24 cellular contexts compared by ENCODE assay signal in genomic region chr12:97288526-97288925, GRCh38.
"Had no signal": no experiment of that assay in that cellular context is flagged by ENCODE, and none has a peak within 500 bp of the region (broad histone marks: within the 10 kb centered on the region; RNA-seq: fewer than 3 reads in every experiment).

No MANE protein-coding gene starts in this region.

- H3K4me1 Mint-ChIP-seq: mesothelial cell of epicardium; natural killer cell; stimulated activated effector memory CD8-positive, alpha-beta T cell treated with anti-CD3 and anti-CD28 coated beads, Interleukin-12 subunit alpha, Interleukin-12 subunit beta, amount 100 ng/mL, for 72 hours had no signal

- H3K36me3 ChIP-seq: gastrocnemius medialis, ovary, right atrium auricular region, sigmoid colon, suprapubic skin, thyroid gland, uterus had no signal

- H3K27me3 ChIP-seq: dorsolateral prefrontal cortex, gastrocnemius medialis, ovary, right atrium auricular region, sigmoid colon, suprapubic skin, thyroid gland, uterus had no signal

- H3K27ac Mint-ChIP-seq: mesothelial cell of epicardium; natural killer cell; stimulated activated effector memory CD8-positive, alpha-beta T cell treated with anti-CD3 and anti-CD28 coated beads, Interleukin-12 subunit alpha, Interleukin-12 subunit beta, amount 100 ng/mL, for 72 hours; type B pancreatic cell had no signal

- ATAC-seq: gastrocnemius medialis; left lobe of liver; natural killer cell; stimulated activated effector memory CD8-positive, alpha-beta T cell treated with anti-CD3 and anti-CD28 coated beads, Interleukin-12 subunit alpha, Interleukin-12 subunit beta, amount 100 ng/mL, for 72 hours; stimulated activated naive CD8-positive, alpha-beta T cell treated with anti-CD3 and anti-CD28 coated beads, Interleukin-15, Interleukin-2, amounts not matched to agents 100 U/mL and 50 U/mL, for 24 hours had no signal

- H3K9me3 ChIP-seq: gastrocnemius medialis, ovary, right atrium auricular region, sigmoid colon, suprapubic skin, thyroid gland, uterus had no signal

- DNase-seq: dorsolateral prefrontal cortex; effector CD8-positive, alpha-beta T cell; gastrocnemius medialis; islet precursor cell; mammary epithelial cell; natural killer cell; nucleus accumbens; ovary; sigmoid colon; stimulated activated CD4-positive, alpha-beta T cell treated with anti-CD3 and anti-CD28 coated beads, Interleukin-12 subunit alpha, Interleukin-12 subunit beta, amount 100 ng/mL, for 4 hours; stimulated activated CD4-positive, alpha-beta T cell treated with anti-CD3 and anti-CD28 coated beads, Interleukin-2, amount 100 ng/mL, for 48 hours; stimulated activated CD8-positive, alpha-beta memory T cell treated with anti-CD3 and anti-CD28 coated beads, Interleukin-4, amount 100 ng/mL, for 48 hours; stimulated activated naive CD8-positive, alpha-beta T cell treated with anti-CD3 and anti-CD28 coated beads, Interleukin-15, Interleukin-2, amounts not matched to agents 100 U/mL and 50 U/mL, for 24 hours; thyroid gland; uterus had no signal

- H3K4me3 ChIP-seq: coronary artery, dorsolateral prefrontal cortex, gastrocnemius medialis, ovary, right atrium auricular region, sigmoid colon, skin epidermis, suprapubic skin, thyroid gland, uterus had no signal

- H3K27ac ChIP-seq: coronary artery, dorsolateral prefrontal cortex, gastrocnemius medialis, ovary, right atrium auricular region, sigmoid colon, skin epidermis, suprapubic skin, thyroid gland, uterus had no signal

- H3K4me3 Mint-ChIP-seq: mesothelial cell of epicardium; natural killer cell; neural crest cell; stimulated activated effector memory CD8-positive, alpha-beta T cell treated with anti-CD3 and anti-CD28 coated beads, Interleukin-12 subunit alpha, Interleukin-12 subunit beta, amount 100 ng/mL, for 72 hours; type B pancreatic cell had no signal

- H3K36me3 Mint-ChIP-seq: mesothelial cell of epicardium; natural killer cell; stimulated activated effector memory CD8-positive, alpha-beta T cell treated with anti-CD3 and anti-CD28 coated beads, Interleukin-12 subunit alpha, Interleukin-12 subunit beta, amount 100 ng/mL, for 72 hours; type B pancreatic cell had no signal

- H3K9me3 Mint-ChIP-seq: mesothelial cell of epicardium; natural killer cell; stimulated activated effector memory CD8-positive, alpha-beta T cell treated with anti-CD3 and anti-CD28 coated beads, Interleukin-12 subunit alpha, Interleukin-12 subunit beta, amount 100 ng/mL, for 72 hours had no signal

- H3K4me1 ChIP-seq: gastrocnemius medialis, right atrium auricular region, sigmoid colon, suprapubic skin, thyroid gland, uterus had no signal
